ENCODE assay signal across 8 cellular contexts in genomic region chr3:192772495-192772894, GRCh38. TPM values are rescaled to one million over a fixed set of nuclear protein-coding genes. Genes with fewer than 3 reads are reported as not detected.
DNase-seq lines count a peak whose midpoint lies in the region; ATAC-seq and TF ChIP-seq lines count a peak whose summit lies in the region.

No MANE protein-coding gene starts in this region.

- H3K4me3 ChIP-seq in HFF-Myc (replicated peaks; ENCODE audit: low read depth, low read length) (no peak overlapping the region), OCI-LY1 (ENCODE audit: low read depth, low read length, poor library complexity, severe bottlenecking) (no peak overlapping the region), stomach (no peak overlapping the region)

- H3K36me3 ChIP-seq in OCI-LY1 (ENCODE audit: insufficient read depth, low read length) (no peaks in the 10 kb centered on the region), stomach (no peaks in the 10 kb centered on the region)

- H3K27ac ChIP-seq in OCI-LY1 (ENCODE audit: low read depth, low read length, poor library complexity, severe bottlenecking) = no peak overlapping the region
- H3K27ac ChIP-seq in foreskin keratinocyte = no peak overlapping the region
- no peak overlapping the region for H3K27ac ChIP-seq in stomach

- H3K9ac ChIP-seq in OCI-LY1 (ENCODE audit: low read length) = no peak overlapping the region

- H3K27me3 ChIP-seq in OCI-LY1 (ENCODE audit: insufficient read depth, low read length) = no peaks in the 10 kb centered on the region
- no peaks in the 10 kb centered on the region for H3K27me3 ChIP-seq in foreskin keratinocyte
- H3K27me3 ChIP-seq in stomach = no peaks in the 10 kb centered on the region

- no peaks in the 10 kb centered on the region; the same call in 1 of the 2 replicates for H3K9me2 ChIP-seq in OCI-LY1 (ENCODE audit: low read depth, low read length)

- H3F3A ChIP-seq in OCI-LY1 (ENCODE audit: insufficient read depth, low read length) = no peaks in the 10 kb centered on the region

- H3K9me3 ChIP-seq in OCI-LY1 (ENCODE audit: low read length) = peaks cover 7% of the 10 kb centered on the region; the same call in 1 of the 2 replicates
- peaks cover 0 to 17% (median 15%) of the 10 kb centered on the region in 4 donors for H3K9me3 ChIP-seq in stomach

- DNase-seq in COR-L47 (lab: John Stamatoyannopoulos, UW) (peak; percentile 82), HFF-Myc (ENCODE audit: extremely low read depth, low read depth) (no peak), foreskin keratinocyte (peak in 1 of 2 donors; percentile 36), stomach (peak; percentile 35)
- DNase-seq in activated CD4-positive, alpha-beta T cell treated with anti-CD3 and anti-CD28 coated beads, Interleukin-2, amount 50 U/mL, for 48 hours = no peak

- H3K4me1 ChIP-seq in OCI-LY1 (ENCODE audit: insufficient read depth, low read length, severe bottlenecking) = no peaks in the 10 kb centered on the region
- H3K4me1 ChIP-seq in foreskin keratinocyte = no peaks in the 10 kb centered on the region
- no peaks in the 10 kb centered on the region for H3K4me1 ChIP-seq in stomach

- no peaks in the 10 kb centered on the region for H3K79me2 ChIP-seq in OCI-LY1 (ENCODE audit: insufficient read depth, low read length)

- no peak overlapping the region for H2AFZ ChIP-seq in OCI-LY1 (ENCODE audit: low read length)

- TF ChIP-seq CTCF in HFF-Myc (IDR thresholded peaks at IDR 0.05; ENCODE audit: low read depth, low read length, missing control alignments) (peak; percentile 41), OCI-LY1 (IDR thresholded peaks at IDR 0.05; ENCODE audit: low read length) (peak; percentile 45; the same call in 1 of the 2 replicates), foreskin keratinocyte (conservative IDR thresholded peaks at IDR 0.05) (peak; percentile 53), stomach (IDR thresholded peaks at IDR 0.05) (peak in 5 of 7 experiments; percentile 17 to 43 (median 17))

- ATAC-seq in foreskin keratinocyte (peak; percentile 78), HG02798 (IDR thresholded peaks at IDR 0.05; ENCODE audit: poor library complexity, unreplicated experiment) (no peak), HG02852 (IDR thresholded peaks at IDR 0.05; ENCODE audit: unreplicated experiment) (no peak)

- TF ChIP-seq POLR2A in stomach (IDR thresholded peaks at IDR 0.05) = no peak

- no peak for TF ChIP-seq EP300 in stomach (IDR thresholded peaks at IDR 0.05)

- intact Hi-C loops in stomach (cut with DNase I; ENCODE audit: low total_unique reads) = no loop called here

- 40 to 57% (median 48%) methylated on average over 5 of the region's 5 CpGs for WGBS in stomach, 5 donors

- H3K4me2 ChIP-seq in OCI-LY1 (ENCODE audit: low read length) = no peak overlapping the region

- no peaks in the 10 kb centered on the region for H4K20me1 ChIP-seq in OCI-LY1 (ENCODE audit: insufficient read depth, low read length)

RNA-seq across cellular contexts. Expression of gene FGF12, which starts 45.2 kb away (rescaled TPM):
- 0.04 TPM in 1 of 2 replicates, not detected in the other for total RNA-seq in foreskin keratinocyte
- 0.10 and 0.11 TPM in 2 replicates for polyA plus RNA-seq in foreskin keratinocyte
- total RNA-seq in stomach = 1 to 10 TPM in 1 of 5 donors, under 1 TPM in 3, not detected in 1; 0.45 to 2.0 (median 0.87) TPM
- polyA plus RNA-seq in stomach = 1 to 10 TPM in 2 of 3 donors, under 1 TPM in 1; 0.88 to 5.0 (median 1.6) TPM

Comparison
In these comparisons a context has a peak if more than half of its experiments do, and no peak if none do; other contexts are left out.
1. DNase-seq: peak in COR-L47 (single experiment) and stomach (single experiment); none in HFF-Myc (single experiment) and activated CD4-positive, alpha-beta T cell treated with anti-CD3 and anti-CD28 coated beads, Interleukin-2, amount 50 U/mL, for 48 hours (0 of 2).
2. Peak in every context shown above with its lines, with median percentiles within 50 percentile points of each other: CTCF ChIP-seq.